ENCODE assay signal across 8 cellular contexts in genomic region chr11:1546536-1547466, GRCh38. TPM values are rescaled to one million over a fixed set of nuclear protein-coding genes. Genes with fewer than 3 reads are reported as not detected.
DNase-seq lines count a peak whose midpoint lies in the region; ATAC-seq and TF ChIP-seq lines count a peak whose summit lies in the region.

No MANE protein-coding gene starts in this region.

- H3K4me3 Mint-ChIP-seq in GM23338 = peak overlapping the region; percentile 63; the same call in 2 of the 3 replicates

- no peaks in the 10 kb centered on the region for H3K36me3 Mint-ChIP-seq in GM23338 (ENCODE audit: low read depth)

- in situ Hi-C loops in astrocyte of the cerebellum (cut with HindIII; ENCODE audit: low sequenced_read_pairs) = no loop called here

- H4K20me1 ChIP-seq in GM23338 (replicated peaks; ENCODE audit: insufficient read depth) = no peaks in the 10 kb centered on the region
- no peaks in the 10 kb centered on the region for H4K20me1 ChIP-seq in PC-3 (ENCODE audit: low read length)
- no peaks in the 10 kb centered on the region for H4K20me1 ChIP-seq in smooth muscle cell (ENCODE audit: low read depth)

- H3K9me3 ChIP-seq in PC-3 (ENCODE audit: low read length) (no peaks in the 10 kb centered on the region), iPS-15b (ENCODE audit: control insufficient read depth, insufficient read depth, low read length) (no peaks in the 10 kb centered on the region), smooth muscle cell (replicated peaks; ENCODE audit: low read depth) (no peaks in the 10 kb centered on the region)

- ATAC-seq in GM23338 (peak; percentile 65), PC-3 (peak; percentile 69), HG03457 (IDR thresholded peaks at IDR 0.05; ENCODE audit: unreplicated experiment) (no peak), GM21717 (IDR thresholded peaks at IDR 0.05; ENCODE audit: unreplicated experiment) (no peak)

- peak; percentile 57 to 84 for TF ChIP-seq CTCF in GM23338 (conservative IDR thresholded peaks at IDR 0.05; ENCODE audit: low read depth in 2 of 2)
- peak; percentile 70 for TF ChIP-seq CTCF in PC-3 (conservative IDR thresholded peaks at IDR 0.05; ENCODE audit: low read depth, low read length)
- TF ChIP-seq CTCF in astrocyte of the cerebellum (IDR thresholded peaks at IDR 0.05; ENCODE audit: low read depth, low read length, missing control alignments) = peak; percentile 56
- peak; percentile 73 for TF ChIP-seq CTCF in smooth muscle cell (IDR thresholded peaks at IDR 0.05; ENCODE audit: borderline replicate concordance, insufficient read depth, poor library complexity, severe bottlenecking)

- POLR2A ChIA-PET in PC-3 (lab: Charles Lee; ENCODE audit: unreplicated experiment) = interaction anchor here (0.6 kb wide), 1 partner anchor 164 kb away, joined by 3 read pairs; no protein-coding TSS in a partner anchor

- H2AFZ ChIP-seq in GM23338 (peak overlapping the region; percentile 87), PC-3 (ENCODE audit: low read length) (peak overlapping the region; percentile 74), smooth muscle cell (ENCODE audit: low read depth) (no peak overlapping the region)

- H3K4me1 ChIP-seq in GM23338 (ENCODE audit: insufficient read depth) (peaks cover 13% of the 10 kb centered on the region; the same call in 1 of the 2 replicates), PC-3 (ENCODE audit: insufficient read depth, low read length) (peaks cover 9% of the 10 kb centered on the region), iPS-15b (ENCODE audit: control insufficient read depth, insufficient read depth, low read length) (peaks cover 3% of the 10 kb centered on the region), smooth muscle cell (ENCODE audit: low read depth) (peaks cover 7% of the 10 kb centered on the region)

- H3K27me3 ChIP-seq in GM23338 (ENCODE audit: insufficient read depth) (peaks cover 50% of the 10 kb centered on the region), PC-3 (ENCODE audit: low read length) (peaks cover 6% of the 10 kb centered on the region), iPS-15b (ENCODE audit: control insufficient read depth, insufficient read depth, low read length) (peaks cover 24% of the 10 kb centered on the region), smooth muscle cell (ENCODE audit: low read depth) (peaks cover 58% of the 10 kb centered on the region)

- no peaks in the 10 kb centered on the region for H3K9me3 Mint-ChIP-seq in GM23338

- CTCF ChIA-PET in PC-3 (lab: Charles Lee) = interaction anchor here (0.5 to 1.6 kb wide), 8 partner anchors 12 to 609 kb away, joined by 3 to 58 read pairs (median 6); no protein-coding TSS in a partner anchor

- H3F3A ChIP-seq in GM23338 (replicated peaks; ENCODE audit: low read depth) (no peaks in the 10 kb centered on the region), PC-3 (ENCODE audit: low read length, unreplicated experiment) (no peaks in the 10 kb centered on the region), smooth muscle cell (ENCODE audit: low read depth) (no peaks in the 10 kb centered on the region)

- no peak overlapping the region for H3K27ac ChIP-seq in GM23338 (ENCODE audit: low read depth)
- no peak overlapping the region for H3K27ac ChIP-seq in PC-3 (ENCODE audit: low read length)
- no peak overlapping the region for H3K27ac ChIP-seq in smooth muscle cell (ENCODE audit: low read depth)

- peaks cover 5% of the 10 kb centered on the region; the same call in 2 of the 3 replicates for H3K4me1 Mint-ChIP-seq in GM23338

- no TSS peak for BruUV-seq in PC-3 (replicated peaks; lab: Mats Ljungman, UMichigan)

- H3K9ac ChIP-seq in PC-3 (ENCODE audit: low read length) = no peak overlapping the region
- H3K9ac ChIP-seq in iPS-15b (ENCODE audit: low read depth, low read length) = no peak overlapping the region
- H3K9ac ChIP-seq in smooth muscle cell (ENCODE audit: low read depth) = no peak overlapping the region

- peak; percentile 88 for DNase-seq in AG20443 (ENCODE audit: low spot score)
- DNase-seq in GM23338 (ENCODE audit: low spot score) = peak; percentile 89
- peak; percentile 60 for DNase-seq in PC-3
- DNase-seq in astrocyte of the cerebellum (ENCODE audit: low read depth) = no peak
- no peak for DNase-seq in smooth muscle cell (lab: John Stamatoyannopoulos, UW; ENCODE audit: unreplicated experiment)

- H3K36me3 ChIP-seq in GM23338 (ENCODE audit: insufficient read depth) (no peaks in the 10 kb centered on the region), PC-3 (ENCODE audit: low read depth, low read length) (no peaks in the 10 kb centered on the region), iPS-15b (ENCODE audit: control insufficient read depth, insufficient read depth, low read length) (no peaks in the 10 kb centered on the region), smooth muscle cell (ENCODE audit: low read depth) (no peaks in the 10 kb centered on the region)

- H3K79me2 ChIP-seq in GM23338 (replicated peaks; ENCODE audit: insufficient read depth) (no peaks in the 10 kb centered on the region), PC-3 (ENCODE audit: low read length) (no peaks in the 10 kb centered on the region), smooth muscle cell (ENCODE audit: low read depth) (no peaks in the 10 kb centered on the region)

- H3K4me3 ChIP-seq in GM23338 (peak overlapping the region; percentile 60), PC-3 (ENCODE audit: low read length) (peak overlapping the region; percentile 63), astrocyte of the cerebellum (ENCODE audit: low read depth, low read length) (peak overlapping the region; percentile 9), iPS-15b (ENCODE audit: low read depth, low read length) (peak overlapping the region; percentile 64), smooth muscle cell (peak overlapping the region; percentile 47)

- H3K9me2 ChIP-seq in GM23338 (ENCODE audit: insufficient read depth) = no peaks in the 10 kb centered on the region
- H3K9me2 ChIP-seq in PC-3 (replicated peaks; ENCODE audit: low read length) = no peaks in the 10 kb centered on the region

- intact Hi-C loops in PC-3 (cut with micrococcal nuclease) = loop anchor here (1.0 kb wide), 1 partner anchor 28 kb away; no protein-coding TSS in a partner anchor

- 3% methylated on average over 49 of the region's 106 CpGs for WGBS in smooth muscle cell (ENCODE audit: low lambda C conversion rate)

- peaks cover 38% of the 10 kb centered on the region for H3K27me3 Mint-ChIP-seq in GM23338 (ENCODE audit: insufficient read depth, low read depth, poor library complexity)

- no peak overlapping the region for H3K27ac Mint-ChIP-seq in GM23338

- peak overlapping the region; percentile 88 for H3K4me2 ChIP-seq in GM23338
- peak overlapping the region; percentile 86 for H3K4me2 ChIP-seq in PC-3 (ENCODE audit: low read length)
- H3K4me2 ChIP-seq in smooth muscle cell = peak overlapping the region; percentile 88

TF ChIP-seq in GM23338, 12 proteins besides CTCF, POLR2A, EP300 and RAD21:
- TF ChIP-seq CREB1 (CRISPR knock-in tag; IDR thresholded peaks at IDR 0.05; ENCODE audit: low read depth) (peak; percentile 50; the same call in 1 of the 2 replicates), POLR2AphosphoS5 (IDR thresholded peaks at IDR 0.05; ENCODE audit: low read depth) (peak; percentile 24; the same call in 1 of the 2 replicates), ZNF114 (CRISPR knock-in tag; IDR thresholded peaks at IDR 0.05) (no peak)

RNA-seq across cellular contexts. Expression of gene DUSP8, which starts 25.3 kb away (rescaled TPM):
- total RNA-seq in GM23338 (2014; rRNA removed; shearing (Covaris generic)) = 1.1 and 3.3 TPM in 2 replicates
- polyA plus RNA-seq in GM23338 (2016; fragmentation: Nextera tagmentation; extraction: Ambion mirVana) = 1.1 TPM in 2 replicates
- 2.4 and 2.6 TPM in 2 replicates for total RNA-seq in PC-3 (2014; rRNA removed)
- total RNA-seq in smooth muscle cell = 2.2 and 6.3 TPM in 2 replicates
- 5.0 and 8.2 TPM in 2 replicates for polyA plus RNA-seq in smooth muscle cell

RNA-seq across cellular contexts. Expression of gene KRTAP5-1, which starts 38.3 kb away (rescaled TPM):
- not detected in 2 replicates for total RNA-seq in GM23338 (2014; rRNA removed; shearing (Covaris generic))
- polyA plus RNA-seq in GM23338 (2016; fragmentation: Nextera tagmentation; extraction: Ambion mirVana) = not detected in 2 replicates
- total RNA-seq in PC-3 (2014; rRNA removed) = not detected in 2 replicates
- not detected in 2 replicates for total RNA-seq in smooth muscle cell
- 0.45 TPM in 1 of 2 replicates, not detected in the other for polyA plus RNA-seq in smooth muscle cell

RNA-seq across cellular contexts. Expression of gene KRTAP5-2, which starts 51.3 kb away (rescaled TPM):
- not detected in 2 replicates for total RNA-seq in GM23338 (2014; rRNA removed; shearing (Covaris generic))
- polyA plus RNA-seq in GM23338 (2016; fragmentation: Nextera tagmentation; extraction: Ambion mirVana) (not detected in 2 replicates), smooth muscle cell (0.14 TPM in 1 of 2 replicates, not detected in the other)
- total RNA-seq in PC-3 (2014; rRNA removed) (not detected in 2 replicates), smooth muscle cell (not detected in 2 replicates)

Comparison
In these comparisons a context has a peak if more than half of its experiments do, and no peak if none do; other contexts are left out.
1. DNase-seq: peak in AG20443 (single experiment), GM23338 (single experiment) and PC-3 (single experiment); none in astrocyte of the cerebellum (single experiment) and smooth muscle cell (single experiment).
2. ATAC-seq: peak in GM23338 (single experiment) and PC-3 (single experiment); none in HG03457 (single experiment) and GM21717 (single experiment).
3. H3K4me3 ChIP-seq: peak in every context shown above with its lines; median percentile 64 in iPS-15b; 63 in PC-3; 60 in GM23338; 47 in smooth muscle cell; 9 in astrocyte of the cerebellum.
4. Peak in every context shown above with its lines, with median percentiles within 50 percentile points of each other: H3K4me2 ChIP-seq and CTCF ChIP-seq.